ENCODE assay signal across 27 cellular contexts in the genomic region with DNA sequence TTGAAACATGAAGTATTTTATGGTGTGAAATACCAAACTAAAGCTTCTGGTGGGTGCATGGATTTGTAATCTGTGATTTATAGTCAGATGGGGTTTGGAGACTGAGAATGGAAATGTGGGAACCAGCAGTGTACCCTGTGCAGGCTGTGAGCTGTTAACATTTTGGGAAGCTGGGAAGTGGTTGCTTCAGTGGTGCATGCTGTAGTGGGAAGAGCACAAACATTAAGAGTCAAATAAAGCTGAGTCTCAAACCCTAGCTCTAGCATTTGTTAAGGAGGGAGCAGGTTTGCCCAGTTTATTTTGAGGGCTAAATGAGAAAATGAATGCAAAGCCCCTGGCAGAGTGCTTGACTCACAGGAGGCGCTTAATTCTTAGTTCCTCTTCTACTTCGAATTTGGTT.
"Had no signal": no experiment of that assay in that cellular context is flagged by ENCODE, and none has a peak within 500 bp of the region (broad histone marks: within the 10 kb centered on the region; RNA-seq: fewer than 3 reads in every experiment).

No MANE protein-coding gene starts in this region.

- H3K9me3 Mint-ChIP-seq: activated naive CD4-positive, alpha-beta T cell treated with anti-CD3 and anti-CD28 coated beads, Interleukin-2, amount 10 ng/mL, durations not matched to agents 7 days and 5 days; natural killer cell; stimulated activated effector memory CD8-positive, alpha-beta T cell treated with anti-CD3 and anti-CD28 coated beads, Interleukin-12 subunit alpha, Interleukin-12 subunit beta, amount 100 ng/mL, for 72 hours; stimulated activated naive CD8-positive, alpha-beta T cell treated with anti-CD3 and anti-CD28 coated beads, Interleukin-15, amount 100 ng/mL, for 72 hours; type B pancreatic cell had no signal

- H3K4me1 ChIP-seq: ascending aorta, uterus had no signal

- H3K36me3 ChIP-seq: ascending aorta, brain microvascular endothelial cell, sigmoid colon, uterus had no signal

- H3K4me3 ChIP-seq: ascending aorta, coronary artery, dorsolateral prefrontal cortex, sigmoid colon, uterus had no signal

- H3K27ac Mint-ChIP-seq: activated CD4-positive, alpha-beta memory T cell treated with anti-CD3 and anti-CD28 coated beads, Interleukin-2, amount 10 ng/mL, durations not matched to agents 7 days and 5 days; activated CD4-positive, alpha-beta T cell treated with anti-CD3 and anti-CD28 coated beads, Interleukin-2, amount 10 ng/mL, durations not matched to agents 7 days and 5 days; activated naive CD4-positive, alpha-beta T cell treated with anti-CD3 and anti-CD28 coated beads, Interleukin-2, amount 10 ng/mL, durations not matched to agents 7 days and 5 days; activated naive CD8-positive, alpha-beta T cell treated with anti-CD3 and anti-CD28 coated beads, Interleukin-2, amount 10 ng/mL, durations not matched to agents 7 days and 5 days; activated T-cell treated with anti-CD3 and anti-CD28 coated beads, Interleukin-2, amount 50 U/mL, for 24 hours; stimulated activated effector memory CD8-positive, alpha-beta T cell treated with anti-CD3 and anti-CD28 coated beads, Interleukin-12 subunit alpha, Interleukin-12 subunit beta, amount 100 ng/mL, for 72 hours; stimulated activated naive CD8-positive, alpha-beta T cell treated with anti-CD3 and anti-CD28 coated beads, Interleukin-15, amount 100 ng/mL, for 72 hours; type B pancreatic cell had no signal

- FAIRE-seq: small intestine had no signal

- H3K36me3 Mint-ChIP-seq: activated naive CD8-positive, alpha-beta T cell treated with anti-CD3 and anti-CD28 coated beads, Interleukin-2, amount 10 ng/mL, durations not matched to agents 7 days and 5 days; natural killer cell; stimulated activated effector memory CD8-positive, alpha-beta T cell treated with anti-CD3 and anti-CD28 coated beads, Interleukin-12 subunit alpha, Interleukin-12 subunit beta, amount 100 ng/mL, for 72 hours had no signal

- H3K9me3 ChIP-seq: ascending aorta, sigmoid colon, uterus had no signal

- H3K27me3 Mint-ChIP-seq: activated CD4-positive, alpha-beta memory T cell treated with anti-CD3 and anti-CD28 coated beads, Interleukin-2, amount 10 ng/mL, durations not matched to agents 7 days and 5 days; activated CD4-positive, alpha-beta T cell treated with anti-CD3 and anti-CD28 coated beads, Interleukin-2, amount 10 ng/mL, durations not matched to agents 7 days and 5 days; activated naive CD4-positive, alpha-beta T cell treated with anti-CD3 and anti-CD28 coated beads, Interleukin-2, amount 10 ng/mL, durations not matched to agents 7 days and 5 days; activated naive CD8-positive, alpha-beta T cell treated with anti-CD3 and anti-CD28 coated beads, Interleukin-2, amount 10 ng/mL, durations not matched to agents 7 days and 5 days; activated T-cell treated with anti-CD3 and anti-CD28 coated beads, Interleukin-2, amount 50 U/mL, for 24 hours; stimulated activated naive CD8-positive, alpha-beta T cell treated with anti-CD3 and anti-CD28 coated beads, Interleukin-15, amount 100 ng/mL, for 72 hours; type B pancreatic cell had no signal

- DNase-seq: activated CD4-positive, alpha-beta memory T cell treated with anti-CD3 and anti-CD28 coated beads, Interleukin-2, amount 10 ng/mL, durations not matched to agents 7 days and 5 days; activated CD4-positive, alpha-beta T cell treated with anti-CD3 and anti-CD28 coated beads for 1 hour; activated CD4-positive, alpha-beta T cell treated with anti-CD3 and anti-CD28 coated beads, Interleukin-2, amount 10 ng/mL, durations not matched to agents 7 days and 5 days; activated CD8-positive, alpha-beta memory T cell treated with anti-CD3 and anti-CD28 coated beads, Interleukin-2, amount 50 U/mL, for 48 hours; activated gamma-delta T cell; activated naive CD4-positive, alpha-beta T cell treated with anti-CD3 and anti-CD28 coated beads, Interleukin-2, amount 10 ng/mL, durations not matched to agents 7 days and 5 days; activated naive CD8-positive, alpha-beta T cell treated with anti-CD3 and anti-CD28 coated beads, Interleukin-2, amount 10 ng/mL, durations not matched to agents 7 days and 5 days; activated T-cell treated with anti-CD3 and anti-CD28 coated beads, Interleukin-2, amount 50 U/mL, for 24 hours; brain microvascular endothelial cell; dorsolateral prefrontal cortex; effector memory CD4-positive, alpha-beta T cell; erythroblast; head of caudate nucleus; hippocampal formation; midbrain; natural killer cell; sigmoid colon; stimulated activated CD4-positive, alpha-beta T cell treated with anti-CD3 and anti-CD28 coated beads, Interleukin-4, amount 100 ng/mL, for 24 hours; stimulated activated naive CD8-positive, alpha-beta T cell treated with anti-CD3 and anti-CD28 coated beads, Interleukin-15, amount 100 ng/mL, for 72 hours; substantia nigra; T-helper 9 cell; uterus had no signal

- H3K27ac ChIP-seq: ascending aorta, brain microvascular endothelial cell, coronary artery, dorsolateral prefrontal cortex, sigmoid colon, uterus had no signal

- ATAC-seq: natural killer cell; stimulated activated effector memory CD8-positive, alpha-beta T cell treated with anti-CD3 and anti-CD28 coated beads, Interleukin-12 subunit alpha, Interleukin-12 subunit beta, amount 100 ng/mL, for 72 hours; stimulated activated naive CD8-positive, alpha-beta T cell treated with anti-CD3 and anti-CD28 coated beads, Interleukin-15, amount 100 ng/mL, for 72 hours had no signal

- H3K4me3 Mint-ChIP-seq: activated CD4-positive, alpha-beta memory T cell treated with anti-CD3 and anti-CD28 coated beads, Interleukin-2, amount 10 ng/mL, durations not matched to agents 7 days and 5 days; activated CD4-positive, alpha-beta T cell treated with anti-CD3 and anti-CD28 coated beads, Interleukin-2, amount 10 ng/mL, durations not matched to agents 7 days and 5 days; activated naive CD4-positive, alpha-beta T cell treated with anti-CD3 and anti-CD28 coated beads, Interleukin-2, amount 10 ng/mL, durations not matched to agents 7 days and 5 days; activated naive CD8-positive, alpha-beta T cell treated with anti-CD3 and anti-CD28 coated beads, Interleukin-2, amount 10 ng/mL, durations not matched to agents 7 days and 5 days; activated T-cell treated with anti-CD3 and anti-CD28 coated beads, Interleukin-2, amount 50 U/mL, for 24 hours; natural killer cell; stimulated activated effector memory CD8-positive, alpha-beta T cell treated with anti-CD3 and anti-CD28 coated beads, Interleukin-12 subunit alpha, Interleukin-12 subunit beta, amount 100 ng/mL, for 72 hours; stimulated activated naive CD8-positive, alpha-beta T cell treated with anti-CD3 and anti-CD28 coated beads, Interleukin-15, amount 100 ng/mL, for 72 hours; type B pancreatic cell had no signal

- H3K27me3 ChIP-seq: ascending aorta, brain microvascular endothelial cell, dorsolateral prefrontal cortex, sigmoid colon, uterus had no signal
